In genomic region chr14:53744846-53745245, GRCh38 we compare ENCODE assay signal across 1 cellular context.
A peak's percentile ranks its signal among the peaks of the same experiment; 100 is the strongest.
TF ChIP-seq lines count a peak whose summit lies in the region.

No MANE protein-coding gene starts in this region.

TF ChIP-seq in HepG2, 621 proteins besides CTCF, POLR2A, EP300 and RAD21 (continued from another document):
- TF ChIP-seq HINFP (CRISPR knock-in tag; IDR thresholded peaks at IDR 0.05; ENCODE audit: low read depth) (no peak), FOXP1 (IDR thresholded peaks at IDR 0.05) (peak; percentile 67; the same call in 1 of the 2 replicates), FOXP1 (CRISPR knock-in tag; IDR thresholded peaks at IDR 0.05) (peak; percentile 69), NONO (IDR thresholded peaks at IDR 0.05) (no peak), NONO (CRISPR knock-in tag; conservative IDR thresholded peaks at IDR 0.05) (no peak), IRF2 (CRISPR knock-in tag; IDR thresholded peaks at IDR 0.05) (no peak), YEATS4 (CRISPR knock-in tag; IDR thresholded peaks at IDR 0.05; ENCODE audit: borderline replicate concordance) (no peak), ZHX2 (IDR thresholded peaks at IDR 0.05; ENCODE audit: low read depth) (no peak), ZHX2 (CRISPR knock-in tag; IDR thresholded peaks at IDR 0.05; ENCODE audit: borderline replicate concordance) (no peak), SRY (CRISPR knock-in tag; IDR thresholded peaks at IDR 0.05) (no peak), ZNF549 (CRISPR knock-in tag; IDR thresholded peaks at IDR 0.05) (no peak), ZFX (CRISPR knock-in tag; IDR thresholded peaks at IDR 0.05; ENCODE audit: low read depth) (no peak), NFAT5 (CRISPR knock-in tag; IDR thresholded peaks at IDR 0.05) (no peak), ELF3 (CRISPR knock-in tag; IDR thresholded peaks at IDR 0.05) (no peak), RARA (CRISPR knock-in tag; IDR thresholded peaks at IDR 0.05) (peak; percentile 40; the same call in 1 of the 2 replicates), MEIS1 (CRISPR knock-in tag; IDR thresholded peaks at IDR 0.05; ENCODE audit: borderline replicate concordance) (no peak)
